ENCODE assay signal across 12 cellular contexts in the genomic region with DNA sequence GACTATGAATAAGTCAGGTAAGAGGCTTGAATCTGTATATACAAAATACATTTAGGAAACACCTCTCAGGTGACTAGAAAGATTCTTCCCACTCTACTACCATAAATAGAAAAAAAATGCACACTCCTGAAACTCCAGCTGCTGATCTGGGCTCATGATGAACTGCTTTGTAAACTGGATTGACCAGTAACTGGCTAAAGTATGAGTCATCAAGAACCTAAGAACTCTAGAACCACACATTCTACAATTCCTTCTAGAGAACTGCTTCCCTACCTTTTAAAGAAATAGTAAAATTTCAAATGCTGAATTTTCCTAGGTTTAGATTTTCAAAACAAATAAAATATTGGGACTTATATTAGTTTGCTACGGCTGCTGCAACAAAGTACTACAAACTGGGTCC. TPM values are rescaled to one million over a fixed set of nuclear protein-coding genes. Genes with fewer than 3 reads are reported as not detected.
DNase-seq lines count a peak whose midpoint lies in the region; ATAC-seq and TF ChIP-seq lines count a peak whose summit lies in the region.
"Had no signal": no experiment of that assay in that cellular context is flagged by ENCODE, and none has a peak within 500 bp of the region (broad histone marks: within the 10 kb centered on the region; RNA-seq: fewer than 3 reads in every experiment).

No MANE protein-coding gene starts in this region.

- peaks cover 100% of the 10 kb centered on the region for H3K79me2 ChIP-seq in OCI-LY7 (ENCODE audit: insufficient read depth, low read depth, low read length)
- peaks cover 1% of the 10 kb centered on the region for H3K79me2 ChIP-seq in fibroblast of lung (ENCODE audit: control insufficient read depth, insufficient read depth, low read length)

- no peak for DNase-seq in activated T-cell treated with anti-CD3 and anti-CD28 coated beads, Interleukin-2, amount 50 U/mL, for 24 hours
- no peak for DNase-seq in activated T-cell treated with anti-CD3 and anti-CD28 coated beads, Interleukin-2, amount 50 U/mL, for 1 hour
- no peak for DNase-seq in OCI-LY7 (ENCODE audit: low spot score)
- peak; percentile 43 to 62 for DNase-seq in fibroblast of lung (ENCODE audit: low read depth in 2 of 2)
- DNase-seq in stimulated activated naive CD8-positive, alpha-beta T cell treated with anti-CD3 and anti-CD28 coated beads, Interleukin-15, Interleukin-2, amounts not matched to agents 100 U/mL and 50 U/mL, for 24 hours = no peak
- no peak for DNase-seq in posterior cingulate gyrus
- DNase-seq: activated CD4-positive, alpha-beta T cell treated with anti-CD3 and anti-CD28 coated beads for 1 hour; NCI-H446; sigmoid colon had no signal

- no peaks in the 10 kb centered on the region for H3K9me3 Mint-ChIP-seq in activated T-cell treated with anti-CD3 and anti-CD28 coated beads, Interleukin-2, amount 50 U/mL, for 24 hours

- intact Hi-C loops in OCI-LY7 (cut with micrococcal nuclease; ENCODE audit: unreplicated experiment) (no loop called here), posterior cingulate gyrus (cut with DNase I) (no loop called here)

- peaks cover 98% of the 10 kb centered on the region for H3K36me3 ChIP-seq in OCI-LY7 (ENCODE audit: insufficient read depth, low read length)
- no peaks in the 10 kb centered on the region for H3K36me3 ChIP-seq in fibroblast of lung (ENCODE audit: control insufficient read depth, insufficient read depth, low read length)
- H3K36me3 ChIP-seq: sigmoid colon had no signal

- peaks cover 85% of the 10 kb centered on the region for H3K4me1 ChIP-seq in OCI-LY7 (ENCODE audit: insufficient read depth, low read length, poor library complexity, severe bottlenecking)
- no peaks in the 10 kb centered on the region for H3K4me1 ChIP-seq in fibroblast of lung (ENCODE audit: control insufficient read depth, extremely low read depth, insufficient read depth, low read length)

- peaks cover 83% of the 10 kb centered on the region for H4K20me1 ChIP-seq in OCI-LY7 (ENCODE audit: insufficient read depth, low read length)
- H4K20me1 ChIP-seq in fibroblast of lung (ENCODE audit: control insufficient read depth, extremely low read depth, insufficient read depth, low read length) = no peaks in the 10 kb centered on the region

- ATAC-seq in stimulated activated naive CD8-positive, alpha-beta T cell treated with anti-CD3 and anti-CD28 coated beads, Interleukin-15, Interleukin-2, amounts not matched to agents 100 U/mL and 50 U/mL, for 24 hours = peak; percentile 42
- ATAC-seq in GM21360 (IDR thresholded peaks at IDR 0.05; ENCODE audit: unreplicated experiment) (no peak), HG02885 (IDR thresholded peaks at IDR 0.05; ENCODE audit: poor library complexity, unreplicated experiment) (no peak)

- H3K4me3 Mint-ChIP-seq in activated T-cell treated with anti-CD3 and anti-CD28 coated beads, Interleukin-2, amount 50 U/mL, for 24 hours = no peak overlapping the region

- CTCF ChIA-PET in OCI-LY7 (lab: Charles Lee; ENCODE audit: unreplicated experiment) = no interaction called here

- H3K9me3 ChIP-seq in OCI-LY7 (ENCODE audit: low read length) (no peaks in the 10 kb centered on the region; the same call in 1 of the 2 replicates), fibroblast of lung (ENCODE audit: control insufficient read depth, insufficient read depth, low read depth, low read length) (no peaks in the 10 kb centered on the region)
- H3K9me3 ChIP-seq: sigmoid colon had no signal

- H3K27ac Mint-ChIP-seq in activated T-cell treated with anti-CD3 and anti-CD28 coated beads, Interleukin-2, amount 50 U/mL, for 24 hours = peak overlapping the region; percentile 38

- H3K9me2 ChIP-seq in OCI-LY7 (ENCODE audit: insufficient read depth, low read length) = no peaks in the 10 kb centered on the region

- H3K27ac ChIP-seq in OCI-LY7 (ENCODE audit: low read depth, low read length, poor library complexity, severe bottlenecking) (peak overlapping the region; percentile 24), fibroblast of lung (ENCODE audit: insufficient read depth, low read length) (no peak overlapping the region)
- H3K27ac ChIP-seq: C4-2B, sigmoid colon had no signal

- TF ChIP-seq CTCF in OCI-LY7 (conservative IDR thresholded peaks at IDR 0.05; ENCODE audit: low read length) (no peak), fibroblast of lung (conservative IDR thresholded peaks at IDR 0.05 in 1 of 2, IDR thresholded peaks at IDR 0.05 in 1 of 2; ENCODE audit: low read depth in 1 of 2, low read length in 2 of 2) (no peak)

- POLR2A ChIA-PET in OCI-LY7 (lab: Charles Lee) = interaction anchor here (0.7 to 2.9 kb wide), 3 partner anchors 8 to 56 kb away, joined by 3 to 14 read pairs (median 4); partner anchors contain the start of gene ELF1

- H3K36me3 Mint-ChIP-seq in activated T-cell treated with anti-CD3 and anti-CD28 coated beads, Interleukin-2, amount 50 U/mL, for 24 hours (ENCODE audit: low read depth) = peaks cover 56% of the 10 kb centered on the region

- peak overlapping the region; percentile 69 for H3K4me2 ChIP-seq in OCI-LY7 (ENCODE audit: low read length)
- no peak overlapping the region for H3K4me2 ChIP-seq in fibroblast of lung (ENCODE audit: extremely low read depth, insufficient read depth, low read length)

- H3K4me1 Mint-ChIP-seq in activated T-cell treated with anti-CD3 and anti-CD28 coated beads, Interleukin-2, amount 50 U/mL, for 24 hours (ENCODE audit: low read depth) = peaks cover 84% of the 10 kb centered on the region

- H2AFZ ChIP-seq in OCI-LY7 (ENCODE audit: low read length) (no peak overlapping the region), fibroblast of lung (ENCODE audit: low read length) (no peak overlapping the region)

- no peaks in the 10 kb centered on the region for H3K27me3 ChIP-seq in fibroblast of lung (ENCODE audit: control insufficient read depth, insufficient read depth, low read length)
- H3K27me3 ChIP-seq: sigmoid colon had no signal

- BruUV-seq in OCI-LY7 (replicated peaks; lab: Mats Ljungman, UMichigan) = no TSS peak

- H3K4me3 ChIP-seq in OCI-LY7 (ENCODE audit: low read depth, low read length, poor library complexity, severe bottlenecking) (no peak overlapping the region), fibroblast of lung (replicated peaks in 1 of 4; ENCODE audit: control extremely low read depth in 1 of 4, insufficient read depth in 1 of 4, low read depth in 3 of 4, low read length in 4 of 4) (no peak overlapping the region)
- H3K4me3 ChIP-seq: sigmoid colon had no signal

- no peaks in the 10 kb centered on the region for H3K27me3 Mint-ChIP-seq in activated T-cell treated with anti-CD3 and anti-CD28 coated beads, Interleukin-2, amount 50 U/mL, for 24 hours

- no peak overlapping the region for H3K9ac ChIP-seq in fibroblast of lung (ENCODE audit: insufficient read depth, low read length)

RNA-seq across cellular contexts. Expression of gene ELF1, which starts 55.2 kb away (rescaled TPM):
- total RNA-seq in OCI-LY7 (2014; rRNA removed; shearing (Covaris generic)) = 106 and 111 TPM in 2 replicates
- total RNA-seq in OCI-LY7 (2022) = 248 and 276 TPM in 2 replicates
- 34.7 and 38.5 TPM in 2 replicates for total RNA-seq in fibroblast of lung
- polyA plus RNA-seq in fibroblast of lung = 31.5 and 41.0 TPM in 2 replicates
- 21.1 and 29.2 TPM in 2 replicates for polyA plus RNA-seq in fibroblast of lung (2012)
- polyA minus RNA-seq in fibroblast of lung (ENCODE audit: low replicate concordance) = 8.5 and 25.1 TPM in 2 replicates

Comparison
In these comparisons a context has a peak if more than half of its experiments do, and no peak if none do; other contexts are left out.
1. DNase-seq: peak in fibroblast of lung (2 of 2); none in activated T-cell treated with anti-CD3 and anti-CD28 coated beads, Interleukin-2, amount 50 U/mL, for 24 hours (single experiment), activated T-cell treated with anti-CD3 and anti-CD28 coated beads, Interleukin-2, amount 50 U/mL, for 1 hour (single experiment), OCI-LY7 (single experiment), stimulated activated naive CD8-positive, alpha-beta T cell treated with anti-CD3 and anti-CD28 coated beads, Interleukin-15, Interleukin-2, amounts not matched to agents 100 U/mL and 50 U/mL, for 24 hours (single experiment) and posterior cingulate gyrus (0 of 10).